In genomic region chr9:4792572-4793411, GRCh38 we compare ENCODE assay signal across 1 cellular context.
TF ChIP-seq lines count a peak whose summit lies in the region.

RCL1 (plus strand) TSS chr9:4792944; CDS start chr9:4793092, 148 bp downstream.

TF ChIP-seq in WTC11, 78 proteins besides CTCF, POLR2A, EP300 and RAD21 (continued from another document and continues in another):
- TF ChIP-seq E2F5 (CRISPR knock-in tag; IDR thresholded peaks at IDR 0.05) (peak; percentile 78), ZNF416 (CRISPR knock-in tag; IDR thresholded peaks at IDR 0.05) (no peak), CREM (CRISPR knock-in tag; IDR thresholded peaks at IDR 0.05) (no peak), MYBL2 (CRISPR knock-in tag; IDR thresholded peaks at IDR 0.05) (peak; percentile 85), GRHL2 (CRISPR knock-in tag; IDR thresholded peaks at IDR 0.05; ENCODE audit: insufficient replicate concordance, severe bottlenecking) (no peak), CREB1 (CRISPR knock-in tag; IDR thresholded peaks at IDR 0.05) (no peak), ARID4B (CRISPR knock-in tag; IDR thresholded peaks at IDR 0.05; ENCODE audit: borderline replicate concordance) (peak; percentile 65), PRDM15 (CRISPR knock-in tag; IDR thresholded peaks at IDR 0.05) (no peak), ERG (CRISPR knock-in tag; IDR thresholded peaks at IDR 0.05) (no peak), ZNF423 (CRISPR knock-in tag; IDR thresholded peaks at IDR 0.05) (no peak), FOXK1 (CRISPR knock-in tag; IDR thresholded peaks at IDR 0.05) (peak; percentile 56; the same call in 1 of the 2 replicates), E2F4 (CRISPR knock-in tag; IDR thresholded peaks at IDR 0.05; ENCODE audit: borderline replicate concordance, low read depth) (no peak), NFYB (CRISPR knock-in tag; conservative IDR thresholded peaks at IDR 0.05; ENCODE audit: low read depth) (peak; percentile 94), NR3C1 (CRISPR knock-in tag; conservative IDR thresholded peaks at IDR 0.05; ENCODE audit: low read depth) (no peak), NFATC4 (CRISPR knock-in tag; IDR thresholded peaks at IDR 0.05) (no peak), ZMAT4 (CRISPR knock-in tag; IDR thresholded peaks at IDR 0.05) (no peak), ETV6 (CRISPR knock-in tag; IDR thresholded peaks at IDR 0.05) (no peak), ATF6 (CRISPR knock-in tag; IDR thresholded peaks at IDR 0.05) (no peak), MXD4 (CRISPR knock-in tag; IDR thresholded peaks at IDR 0.05; ENCODE audit: borderline replicate concordance) (no peak), TP53 (CRISPR knock-in tag; IDR thresholded peaks at IDR 0.05) (peak; percentile 66; the same call in 1 of the 2 replicates), ELF4 (CRISPR knock-in tag; IDR thresholded peaks at IDR 0.05; ENCODE audit: low read depth) (no peak), PREB (CRISPR knock-in tag; IDR thresholded peaks at IDR 0.05; ENCODE audit: borderline replicate concordance) (no peak), EMX1 (CRISPR knock-in tag; IDR thresholded peaks at IDR 0.05) (no peak), MAX (CRISPR knock-in tag; IDR thresholded peaks at IDR 0.05) (peak; percentile 95), SMAD4 (CRISPR knock-in tag; IDR thresholded peaks at IDR 0.05) (no peak), CDX4 (CRISPR knock-in tag; IDR thresholded peaks at IDR 0.05; ENCODE audit: borderline replicate concordance) (no peak), GABPB1 (CRISPR knock-in tag; IDR thresholded peaks at IDR 0.05) (no peak; the same call in 1 of the 2 replicates), USF1 (CRISPR knock-in tag; IDR thresholded peaks at IDR 0.05) (peak; percentile 82; the same call in 1 of the 2 replicates), TEAD4 (CRISPR knock-in tag; IDR thresholded peaks at IDR 0.05) (0 out of 2 replicates have a peak, but pooled peaks have one; percentile 31), ZNF317 (CRISPR knock-in tag; IDR thresholded peaks at IDR 0.05; ENCODE audit: borderline replicate concordance, low read depth) (no peak), ZSCAN18 (CRISPR knock-in tag; IDR thresholded peaks at IDR 0.05) (no peak), MLX (CRISPR knock-in tag; IDR thresholded peaks at IDR 0.05) (no peak), PRRX2 (CRISPR knock-in tag; IDR thresholded peaks at IDR 0.05) (no peak), ZNF425 (CRISPR knock-in tag; conservative IDR thresholded peaks at IDR 0.05) (no peak)
